ENCODE assay signal across 19 cellular contexts in the genomic region with DNA sequence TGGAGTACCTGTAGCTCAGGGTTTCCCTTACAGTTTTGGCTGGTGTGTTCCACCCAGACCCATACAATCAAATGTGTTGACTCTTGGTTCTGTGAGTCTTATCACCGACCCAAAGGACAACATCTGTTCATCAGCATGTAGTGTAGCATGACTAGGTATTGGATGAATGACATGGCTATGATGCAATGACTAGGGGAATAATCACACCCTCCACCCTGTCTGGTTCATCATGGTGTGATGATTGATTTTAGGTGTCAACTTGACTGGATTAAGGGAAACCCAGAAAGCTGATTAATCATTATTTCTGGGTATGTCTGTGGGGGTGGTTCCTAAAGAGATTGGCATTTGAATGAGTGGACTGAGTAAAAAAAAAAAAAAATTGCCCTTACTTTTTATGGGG.
"Had no signal": no experiment of that assay in that cellular context is flagged by ENCODE, and none has a peak within 500 bp of the region (broad histone marks: within the 10 kb centered on the region; RNA-seq: fewer than 3 reads in every experiment).

No MANE protein-coding gene starts in this region.

- ATAC-seq: effector memory CD8-positive, alpha-beta T cell; left colon; mucosa of descending colon; psoas muscle; sciatic nerve; T-cell had no signal

- H3K4me3 ChIP-seq: mucosa of descending colon, psoas muscle, spleen, stomach, vagina had no signal

- H3K9me3 Mint-ChIP-seq: activated T-cell treated with anti-CD3 and anti-CD28 coated beads, Interleukin-2, amount 50 U/mL, for 24 hours; dendritic cell treated with granulocyte-macrophage colony-stimulating factor and Interleukin-4, amounts not matched to agents 40 ng/mL and 50 ng/mL, for 4 days; effector memory CD8-positive, alpha-beta T cell; immature natural killer cell; T-cell had no signal

- H3K4me1 Mint-ChIP-seq: activated CD4-positive, alpha-beta T cell treated with anti-CD3 and anti-CD28 coated beads, Interleukin-2, amount 10 ng/mL, durations not matched to agents 24 days and 14 days; immature natural killer cell; T-cell had no signal

- H3K36me3 Mint-ChIP-seq: brain had no signal

- DNase-seq: activated CD4-positive, alpha-beta T cell treated with anti-CD3 and anti-CD28 coated beads, Interleukin-2, amount 10 ng/mL, durations not matched to agents 24 days and 14 days; activated T-cell treated with anti-CD3 and anti-CD28 coated beads, Interleukin-2, amount 50 U/mL, for 24 hours; amniotic stem cell; cerebellar nuclear complex; effector memory CD8-positive, alpha-beta T cell; glutamatergic neuron; immature natural killer cell; left colon; mucosa of descending colon; psoas muscle; spleen; stomach; T-cell; WERI-Rb-1 had no signal

- H3K27ac Mint-ChIP-seq: activated CD4-positive, alpha-beta T cell treated with anti-CD3 and anti-CD28 coated beads, Interleukin-2, amount 10 ng/mL, durations not matched to agents 24 days and 14 days; activated T-cell treated with anti-CD3 and anti-CD28 coated beads, Interleukin-2, amount 50 U/mL, for 24 hours; brain; dendritic cell treated with granulocyte-macrophage colony-stimulating factor and Interleukin-4, amounts not matched to agents 40 ng/mL and 50 ng/mL, for 4 days; effector memory CD8-positive, alpha-beta T cell; immature natural killer cell; nephron; T-cell had no signal

- H3K4me3 Mint-ChIP-seq: activated CD4-positive, alpha-beta T cell treated with anti-CD3 and anti-CD28 coated beads, Interleukin-2, amount 10 ng/mL, durations not matched to agents 24 days and 14 days; activated T-cell treated with anti-CD3 and anti-CD28 coated beads, Interleukin-2, amount 50 U/mL, for 24 hours; brain; dendritic cell treated with granulocyte-macrophage colony-stimulating factor and Interleukin-4, amounts not matched to agents 40 ng/mL and 50 ng/mL, for 4 days; effector memory CD8-positive, alpha-beta T cell; immature natural killer cell; nephron; T-cell had no signal
